Comparison of ENCODE assay signal across 12 cellular contexts in genomic region chr14:95577067-95577800, GRCh38. TPM values are rescaled to one million over a fixed set of nuclear protein-coding genes. Genes with fewer than 3 reads are reported as not detected.
DNase-seq lines count a peak whose midpoint lies in the region; ATAC-seq and TF ChIP-seq lines count a peak whose summit lies in the region.
"Had no signal": no experiment of that assay in that cellular context is flagged by ENCODE, and none has a peak within 500 bp of the region (broad histone marks: within the 10 kb centered on the region; RNA-seq: fewer than 3 reads in every experiment).

No MANE protein-coding gene starts in this region.

- H3K27ac ChIP-seq in mesendoderm (ENCODE audit: low read depth, low read length), result no peak overlapping the region
- H3K27ac ChIP-seq in foreskin keratinocyte, result no peak overlapping the region
- no peak overlapping the region for H3K27ac ChIP-seq in right atrium auricular region
- H3K27ac ChIP-seq: spleen had no signal

- no peak overlapping the region for H3K4ac ChIP-seq in mesendoderm (ENCODE audit: low read depth, low read length)

- no peak overlapping the region for H2BK5ac ChIP-seq in mesendoderm (ENCODE audit: low read length)

- H3K56ac ChIP-seq in mesendoderm (ENCODE audit: low read length), result no peak overlapping the region

- H3K23ac ChIP-seq in mesendoderm (ENCODE audit: low read length), result no peak overlapping the region

- H2AK5ac ChIP-seq in mesendoderm (ENCODE audit: low read length), result peak overlapping the region; percentile 57

- H4K8ac ChIP-seq in mesendoderm (ENCODE audit: low read depth, low read length), result no peak overlapping the region

- H3K4me1 ChIP-seq in mesendoderm (ENCODE audit: control insufficient read depth, low read depth, low read length), result peaks cover 9% of the 10 kb centered on the region
- H3K4me1 ChIP-seq in foreskin keratinocyte, result no peaks in the 10 kb centered on the region
- no peaks in the 10 kb centered on the region for H3K4me1 ChIP-seq in right atrium auricular region

- H2BK120ac ChIP-seq in mesendoderm (ENCODE audit: low read depth, low read length), result no peak overlapping the region

- no peak overlapping the region for H3K9ac ChIP-seq in mesendoderm (ENCODE audit: low read length)

- H3K18ac ChIP-seq in mesendoderm (ENCODE audit: low read length), result no peak overlapping the region

- TF ChIP-seq CTCF in foreskin keratinocyte (conservative IDR thresholded peaks at IDR 0.05), result no peak
- no peak for TF ChIP-seq CTCF in right atrium auricular region (IDR thresholded peaks at IDR 0.05)

- H3K27me3 ChIP-seq in mesendoderm (ENCODE audit: insufficient read depth, low read length, poor library complexity) (no peaks in the 10 kb centered on the region), foreskin keratinocyte (no peaks in the 10 kb centered on the region), right atrium auricular region (no peaks in the 10 kb centered on the region)

- no peak for DNase-seq in mesendoderm
- DNase-seq in foreskin keratinocyte, result no peak
- no peak for DNase-seq in stimulated activated CD4-positive, alpha-beta T cell treated with anti-CD3 and anti-CD28 coated beads, Interleukin-4, amount 100 ng/mL, for 24 hours
- DNase-seq in COLO829 (ENCODE audit: low spot score), result no peak
- DNase-seq in right atrium auricular region (ENCODE audit: low spot score), result no peak
- DNase-seq: cortex of kidney, NCI-H345, spleen, T-cell had no signal

- H3K9me3 ChIP-seq in right atrium auricular region, result no peaks in the 10 kb centered on the region
- H3K9me3 ChIP-seq: spleen had no signal

- no peak overlapping the region for H3K4me2 ChIP-seq in mesendoderm (ENCODE audit: low read length)

- H3K4me3 ChIP-seq in mesendoderm (ENCODE audit: low read length), result no peak overlapping the region
- H3K4me3 ChIP-seq in right atrium auricular region, result no peak overlapping the region
- H3K4me3 ChIP-seq: spleen had no signal

- ATAC-seq in GM18867 (IDR thresholded peaks at IDR 0.05; ENCODE audit: unreplicated experiment) (peak; percentile 97), GM21619 (IDR thresholded peaks at IDR 0.05; ENCODE audit: unreplicated experiment) (peak; percentile 97), HG03175 (IDR thresholded peaks at IDR 0.05; ENCODE audit: unreplicated experiment) (peak; percentile 95), foreskin keratinocyte (no peak)

- H3K79me1 ChIP-seq in mesendoderm (ENCODE audit: low read length), result no peaks in the 10 kb centered on the region

- H3K36me3 ChIP-seq in mesendoderm (ENCODE audit: control insufficient read depth, insufficient read depth, low read length), result no peaks in the 10 kb centered on the region
- no peaks in the 10 kb centered on the region for H3K36me3 ChIP-seq in right atrium auricular region
- H3K36me3 ChIP-seq: spleen had no signal

- 93% methylated on average over 6 of the region's 12 CpGs for WGBS in mesendoderm (ENCODE audit: extremely low coverage, insufficient coverage, low lambda C conversion rate)

- H3K79me2 ChIP-seq in mesendoderm (ENCODE audit: control insufficient read depth, insufficient read depth, low read length), result no peaks in the 10 kb centered on the region

- H2BK15ac ChIP-seq in mesendoderm (replicated peaks; ENCODE audit: low read depth), result no peak overlapping the region

- H4K5ac ChIP-seq in mesendoderm (ENCODE audit: low read length), result no peak overlapping the region

RNA-seq across cellular contexts. Expression of gene GLRX5, which starts 42.4 kb away (rescaled TPM):
- 71.4 TPM for polyA plus RNA-seq in mesendoderm (2013, experiment 1 of 2)
- 69.3 TPM for polyA plus RNA-seq in mesendoderm (2013, experiment 2 of 2)
- total RNA-seq in foreskin keratinocyte (47.8 and 48.6 TPM in 2 replicates), right atrium auricular region (10 to 100 TPM; 54.0 to 58.9 TPM)
- polyA plus RNA-seq in foreskin keratinocyte, result 70.0 and 70.4 TPM in 2 replicates
